Comparison of ENCODE assay signal across 8 cellular contexts in genomic region chr4:2963185-2964076, GRCh38. TPM values are rescaled to one million over a fixed set of nuclear protein-coding genes. Genes with fewer than 3 reads are reported as not detected.
DNase-seq lines count a peak whose midpoint lies in the region; ATAC-seq and TF ChIP-seq lines count a peak whose summit lies in the region.

Gene GRK4 (plus strand): TSS chr4:2963571. CDS start chr4:2964071, 500 bp downstream.
Gene NOP14 (minus strand): TSS chr4:2963406. CDS start chr4:2963319, 87 bp downstream.

- H3K4me3 Mint-ChIP-seq in T-cell = peak within 1 kb of the TSS; percentile 82 to 84 (median 82)
- peak within 1 kb of the TSS; percentile 93 for H3K4me3 Mint-ChIP-seq in progenitor cell of endocrine pancreas (ENCODE audit: low read depth)

- POLR2A ChIA-PET in T-cell (lab: Charles Lee) = interaction anchor here (0.6 to 0.7 kb wide), 2 partner anchors 54 to 570 kb away, joined by 6 to 7 read pairs; no protein-coding TSS in a partner anchor

- DNase-seq in NCI-H146 (lab: John Stamatoyannopoulos, UW) = peak; percentile 98
- DNase-seq in T-cell = peak; percentile 90 to 99 (median 98)
- DNase-seq in amniotic stem cell (lab: John Stamatoyannopoulos, UW) = peak; percentile 99
- DNase-seq in left ventricle myocardium superior = peak; percentile 99
- DNase-seq in progenitor cell of endocrine pancreas (ENCODE audit: low spot score, unreplicated experiment) = peak; percentile 93
- peak; percentile 97 for DNase-seq in ureter (ENCODE audit: low spot score)

- ATAC-seq in HG02884 (IDR thresholded peaks at IDR 0.05; ENCODE audit: unreplicated experiment) = peak; percentile 84
- ATAC-seq in T-cell (replicated peaks in 1 of 4) = peak; percentile 87 to 95 (median 90)
- peak; percentile 97 for ATAC-seq in left ventricle myocardium superior

- CTCF ChIA-PET in T-cell (lab: Charles Lee) = interaction anchor here (0.7 to 2.2 kb wide), 6 partner anchors 9 to 1104 kb away, joined by 3 to 8 read pairs (median 7); no protein-coding TSS in a partner anchor

- H3K36me3 Mint-ChIP-seq in T-cell = peaks cover 3% of the 10 kb centered on the region
- peaks cover 5% of the 10 kb centered on the region for H3K36me3 Mint-ChIP-seq in progenitor cell of endocrine pancreas (ENCODE audit: insufficient read depth)

- TF ChIP-seq CTCF in progenitor cell of endocrine pancreas (IDR thresholded peaks at IDR 0.05; ENCODE audit: unreplicated experiment) = peak; percentile 41

- H3K27ac Mint-ChIP-seq in T-cell = peak within 1 kb of the TSS; percentile 70 to 86
- H3K27ac Mint-ChIP-seq in progenitor cell of endocrine pancreas = peak within 1 kb of the TSS; percentile 96

- H3K9me3 Mint-ChIP-seq in T-cell (no peaks in the 10 kb centered on the region), progenitor cell of endocrine pancreas (ENCODE audit: low read depth) (no peaks in the 10 kb centered on the region)

- no peaks in the 10 kb centered on the region for H3K27me3 Mint-ChIP-seq in T-cell
- H3K27me3 Mint-ChIP-seq in progenitor cell of endocrine pancreas = no peaks in the 10 kb centered on the region

- H3K4me1 Mint-ChIP-seq in T-cell = peaks cover 34 to 38% (median 36%) of the 10 kb centered on the region in 3 donors
- peaks cover 25% of the 10 kb centered on the region for H3K4me1 Mint-ChIP-seq in progenitor cell of endocrine pancreas (ENCODE audit: low read depth)

- TF ChIP-seq POLR2A in GM15510 (IDR thresholded peaks at IDR 0.05; ENCODE audit: borderline replicate concordance, extremely low read depth, insufficient read length) = peak; percentile 89

- intact Hi-C loops in left ventricle myocardium superior (cut with micrococcal nuclease) = no loop called here

RNA-seq across cellular contexts. Expression of gene GRK4, which starts in this region (rescaled TPM):
- total RNA-seq in T-cell (1 to 10 TPM; 1.8 to 4.8 (median 2.5) TPM), left ventricle myocardium superior (9.2 TPM), progenitor cell of endocrine pancreas (14.9 and 16.2 TPM in 2 replicates), ureter (4.3 TPM)

RNA-seq across cellular contexts. Expression of gene NOP14, which starts in this region (rescaled TPM):
- total RNA-seq in T-cell = 10 to 100 TPM; 30.6 to 48.1 (median 46.3) TPM
- total RNA-seq in left ventricle myocardium superior = 19.9 TPM
- 31.5 and 33.4 TPM in 2 replicates for total RNA-seq in progenitor cell of endocrine pancreas
- 43.0 TPM for total RNA-seq in ureter

Comparison
In these comparisons a context has a peak if more than half of its experiments do, and no peak if none do; other contexts are left out.
1. Peak in every context shown above with its lines: DNase-seq and ATAC-seq.